ENCODE assay signal across 7 cellular contexts in the genomic region with DNA sequence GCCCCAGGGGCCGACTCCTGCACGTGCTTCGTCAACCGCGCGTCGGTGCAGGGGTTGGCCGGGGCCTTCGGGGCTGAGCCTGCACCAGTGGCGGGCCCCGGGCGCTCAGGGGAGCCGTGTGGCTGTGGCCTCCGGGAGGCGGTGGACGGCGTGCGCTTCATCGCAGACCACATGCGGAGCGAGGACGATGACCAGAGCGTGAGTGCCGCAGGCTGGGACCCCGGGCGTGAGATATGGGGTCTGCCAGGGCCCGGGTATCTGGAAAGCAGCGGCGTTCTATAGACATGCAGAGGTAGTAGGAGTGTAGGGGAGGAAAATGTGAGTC. TPM values are rescaled to one million over a fixed set of nuclear protein-coding genes. Genes with fewer than 3 reads are reported as not detected.
"Had no signal": no experiment of that assay in that cellular context is flagged by ENCODE, and none has a peak within 500 bp of the region (broad histone marks: within the 10 kb centered on the region; RNA-seq: fewer than 3 reads in every experiment).

No MANE protein-coding gene starts in this region.

- H3K36me3 ChIP-seq: HAP-1 had no signal

- H3K4me3 Mint-ChIP-seq: HFFc6 had no signal

- ATAC-seq: HCT116, HepG2, K562 had no signal

- H3K9me3 Mint-ChIP-seq: HFFc6 had no signal

- H3K27ac Mint-ChIP-seq: HFFc6 had no signal

- DNase-seq: GM23248, HFFc6, IMR-90 had no signal

- H3K4me3 ChIP-seq: GM23248, HAP-1, K562 had no signal

RNA-seq across cellular contexts. Expression of gene CHRNB2, which starts 4.3 kb away (rescaled TPM):
- total RNA-seq: GM23248, K562 had no signal
